In genomic region chr9:134591082-134591571, GRCh38 we compare ENCODE assay signal across 18 cellular contexts. TPM values are rescaled to one million over a fixed set of nuclear protein-coding genes. Genes with fewer than 3 reads are reported as not detected.
DNase-seq lines count a peak whose midpoint lies in the region; ATAC-seq and TF ChIP-seq lines count a peak whose summit lies in the region.
"Had no signal": no experiment of that assay in that cellular context is flagged by ENCODE, and none has a peak within 500 bp of the region (broad histone marks: within the 10 kb centered on the region; RNA-seq: fewer than 3 reads in every experiment).

No MANE protein-coding gene starts in this region.

- TF ChIP-seq POLR2A in sigmoid colon (IDR thresholded peaks at IDR 0.05), result no peak
- no peak for TF ChIP-seq POLR2A in uterus (IDR thresholded peaks at IDR 0.05)

- no peaks in the 10 kb centered on the region for H3K9me3 ChIP-seq in NT2/D1 (ENCODE audit: insufficient read depth, low read length)
- H3K9me3 ChIP-seq in sigmoid colon, result no peaks in the 10 kb centered on the region
- no peaks in the 10 kb centered on the region for H3K9me3 ChIP-seq in uterus
- H3K9me3 ChIP-seq: gastrocnemius medialis, mucosa of descending colon, psoas muscle had no signal

- H3K4me1 ChIP-seq in NT2/D1 (ENCODE audit: insufficient read depth, insufficient read length) (peaks cover 24% of the 10 kb centered on the region), sigmoid colon (no peaks in the 10 kb centered on the region), uterus (peaks cover 0 to 6% of the 10 kb centered on the region in 2 donors)
- H3K4me1 ChIP-seq: gastrocnemius medialis, psoas muscle had no signal

- no peaks in the 10 kb centered on the region for H3K9me3 Mint-ChIP-seq in T-cell
- H3K9me3 Mint-ChIP-seq: activated CD4-positive, alpha-beta memory T cell treated with anti-CD3 and anti-CD28 coated beads, Interleukin-2, amount 10 ng/mL, durations not matched to agents 7 days and 5 days; activated T-helper 2 cell treated with anti-CD3 and anti-CD28 coated beads, Interferon-gamma antibody, Interleukin-2, Interleukin-4, amounts not matched to agents 10 μg/mL and 5 μg/mL and 100 μg/mL, durations not matched to agents 14 hours and 24 hours and 36 hours; CD8-positive, alpha-beta T cell; stimulated activated naive B cell treated with anti-CD40 and anti-IgM and Interleukin-4, amounts not matched to agents 10 μg/mL and 1 μg/mL and 100 μg/mL, for 72 hours had no signal

- no peak for TF ChIP-seq EP300 in sigmoid colon (IDR thresholded peaks at IDR 0.05)

- H3K4me3 ChIP-seq in NT2/D1 (ENCODE audit: insufficient read length, low read depth) (no peak overlapping the region), sigmoid colon (no peak overlapping the region), uterus (no peak overlapping the region)
- H3K4me3 ChIP-seq: gastrocnemius medialis, mucosa of descending colon, psoas muscle had no signal

- CTCF ChIA-PET in T-cell (lab: Charles Lee), result no interaction called here

- ATAC-seq in GM21528 (IDR thresholded peaks at IDR 0.05; ENCODE audit: low FRiP score, unreplicated experiment) (no peak), HG03565 (IDR thresholded peaks at IDR 0.05; ENCODE audit: unreplicated experiment) (no peak), T-cell (replicated peaks in 1 of 4) (no peak)
- ATAC-seq: CD8-positive, alpha-beta T cell; mucosa of descending colon; stimulated activated naive B cell treated with anti-CD40 and anti-IgM and Interleukin-4, amounts not matched to agents 10 μg/mL and 1 μg/mL and 100 μg/mL, for 72 hours had no signal

- 65 to 79% methylated on average over 11 of the region's 11 CpGs for WGBS in sigmoid colon, 2 donors

- no peaks in the 10 kb centered on the region for H3K4me1 Mint-ChIP-seq in T-cell
- H3K4me1 Mint-ChIP-seq: activated CD4-positive, alpha-beta memory T cell treated with anti-CD3 and anti-CD28 coated beads, Interleukin-2, amount 10 ng/mL, durations not matched to agents 7 days and 5 days; stimulated activated naive B cell treated with anti-CD40 and anti-IgM and Interleukin-4, amounts not matched to agents 10 μg/mL and 1 μg/mL and 100 μg/mL, for 72 hours had no signal

- DNase-seq in EL (peak; percentile 40), NT2/D1 (ENCODE audit: low read depth, low spot score) (no peak), left kidney (ENCODE audit: low read depth, low spot score) (peak; percentile 35), sigmoid colon (no peak), uterus (no peak), T-cell (no peak)
- DNase-seq: activated CD4-positive, alpha-beta memory T cell treated with anti-CD3 and anti-CD28 coated beads, Interleukin-2, amount 10 ng/mL, durations not matched to agents 7 days and 5 days; effector memory CD4-positive, alpha-beta T cell; gastrocnemius medialis; GF-D8; mucosa of descending colon; NCI-H1694 treated with DMSO at 0.1 percent for 48 hours; psoas muscle; stimulated activated naive B cell treated with anti-CD40 and anti-IgM and Interleukin-4, amounts not matched to agents 10 μg/mL and 1 μg/mL and 100 μg/mL, for 72 hours had no signal

- peaks cover 13 to 26% of the 10 kb centered on the region in 2 donors for H3K27me3 Mint-ChIP-seq in T-cell
- H3K27me3 Mint-ChIP-seq: activated CD4-positive, alpha-beta memory T cell treated with anti-CD3 and anti-CD28 coated beads, Interleukin-2, amount 10 ng/mL, durations not matched to agents 7 days and 5 days had no signal

- POLR2A ChIA-PET in T-cell (lab: Charles Lee), result no interaction called here

- intact Hi-C loops in sigmoid colon (cut with DNase I), result no loop called here
- intact Hi-C loops in uterus (cut with DNase I; ENCODE audit: low total_unique reads), result no loop called here

- H3K27me3 ChIP-seq in NT2/D1 (ENCODE audit: insufficient read depth, insufficient read length) (no peaks in the 10 kb centered on the region), sigmoid colon (no peaks in the 10 kb centered on the region), uterus (no peaks in the 10 kb centered on the region)

- no peak overlapping the region for H3K27ac Mint-ChIP-seq in T-cell
- H3K27ac Mint-ChIP-seq: activated CD4-positive, alpha-beta memory T cell treated with anti-CD3 and anti-CD28 coated beads, Interleukin-2, amount 10 ng/mL, durations not matched to agents 7 days and 5 days; activated T-helper 2 cell treated with anti-CD3 and anti-CD28 coated beads, Interferon-gamma antibody, Interleukin-2, Interleukin-4, amounts not matched to agents 10 μg/mL and 5 μg/mL and 100 μg/mL, durations not matched to agents 14 hours and 24 hours and 36 hours; CD8-positive, alpha-beta T cell; stimulated activated naive B cell treated with anti-CD40 and anti-IgM and Interleukin-4, amounts not matched to agents 10 μg/mL and 1 μg/mL and 100 μg/mL, for 72 hours had no signal

- H3K36me3 ChIP-seq in NT2/D1 (ENCODE audit: insufficient read depth, insufficient read length, low read length) (no peaks in the 10 kb centered on the region), sigmoid colon (no peaks in the 10 kb centered on the region), uterus (no peaks in the 10 kb centered on the region)
- H3K36me3 ChIP-seq: gastrocnemius medialis had no signal

- H3K4me3 Mint-ChIP-seq in T-cell, result no peak overlapping the region
- H3K4me3 Mint-ChIP-seq: activated CD4-positive, alpha-beta memory T cell treated with anti-CD3 and anti-CD28 coated beads, Interleukin-2, amount 10 ng/mL, durations not matched to agents 7 days and 5 days; CD8-positive, alpha-beta T cell; stimulated activated naive B cell treated with anti-CD40 and anti-IgM and Interleukin-4, amounts not matched to agents 10 μg/mL and 1 μg/mL and 100 μg/mL, for 72 hours had no signal

- peak overlapping the region; percentile 13 for H3K9ac ChIP-seq in NT2/D1 (ENCODE audit: insufficient read length, low read depth)

- H3K36me3 Mint-ChIP-seq in T-cell, result no peaks in the 10 kb centered on the region
- H3K36me3 Mint-ChIP-seq: CD8-positive, alpha-beta T cell; stimulated activated naive B cell treated with anti-CD40 and anti-IgM and Interleukin-4, amounts not matched to agents 10 μg/mL and 1 μg/mL and 100 μg/mL, for 72 hours had no signal

- peak overlapping the region in 3 of 4 donors; percentile 35 to 54 (median 35) for H3K27ac ChIP-seq in sigmoid colon
- no peak overlapping the region for H3K27ac ChIP-seq in uterus

- TF ChIP-seq CTCF in sigmoid colon (IDR thresholded peaks at IDR 0.05) (no peak), uterus (IDR thresholded peaks at IDR 0.05) (no peak)

RNA-seq across cellular contexts. Expression of gene COL5A1, which starts 50.5 kb away (rescaled TPM):
- total RNA-seq in sigmoid colon, result 100 to 1,000 TPM in 1 of 4 donors, 10 to 100 TPM in 3; 24.2 to 168 (median 59.4) TPM
- polyA plus RNA-seq in sigmoid colon, result 10 to 100 TPM in 1 of 3 donors, 1 to 10 TPM in 2; 4.2 to 13.2 (median 4.4) TPM
- total RNA-seq in uterus, result 100 to 1,000 TPM in 2 of 4 donors, 10 to 100 TPM in 2; 21.2 to 604 (median 129) TPM
- total RNA-seq in T-cell, result 1 to 10 TPM in 4 of 5 donors, under 1 TPM in 1; 0.18 to 2.3 (median 1.7) TPM
- total RNA-seq: activated T-helper 2 cell treated with anti-CD3 and anti-CD28 coated beads, Interferon-gamma antibody, Interleukin-2, Interleukin-4, amounts not matched to agents 10 μg/mL and 5 μg/mL and 100 μg/mL, durations not matched to agents 14 hours and 24 hours and 36 hours had no signal

Comparison
In these comparisons a context has a peak if more than half of its experiments do, and no peak if none do; other contexts are left out.
1. DNase-seq: peak in EL (single experiment) and left kidney (single experiment); none in NT2/D1 (single experiment), sigmoid colon (single experiment), uterus (0 of 2) and T-cell (0 of 34).
2. H3K27ac ChIP-seq: peak in sigmoid colon (3 of 4); none in uterus (0 of 2).
3. RNA of gene COL5A1, which starts 50.5 kb away (total RNA-seq): 21.2 to 604 TPM in uterus and 24.2 to 168 TPM in sigmoid colon; 0.18 to 2.3 TPM in T-cell; every median in the first group is over 4 times any median in the second.